1 cellular context compared by ENCODE assay signal in genomic region chr6:144063744-144064401, GRCh38.
TF ChIP-seq lines count a peak whose summit lies in the region.

No MANE protein-coding gene starts in this region.

TF ChIP-seq in HepG2, 621 proteins besides CTCF, POLR2A, EP300 and RAD21 (continued from another document and continues in another):
- TF ChIP-seq, protein P1, sequence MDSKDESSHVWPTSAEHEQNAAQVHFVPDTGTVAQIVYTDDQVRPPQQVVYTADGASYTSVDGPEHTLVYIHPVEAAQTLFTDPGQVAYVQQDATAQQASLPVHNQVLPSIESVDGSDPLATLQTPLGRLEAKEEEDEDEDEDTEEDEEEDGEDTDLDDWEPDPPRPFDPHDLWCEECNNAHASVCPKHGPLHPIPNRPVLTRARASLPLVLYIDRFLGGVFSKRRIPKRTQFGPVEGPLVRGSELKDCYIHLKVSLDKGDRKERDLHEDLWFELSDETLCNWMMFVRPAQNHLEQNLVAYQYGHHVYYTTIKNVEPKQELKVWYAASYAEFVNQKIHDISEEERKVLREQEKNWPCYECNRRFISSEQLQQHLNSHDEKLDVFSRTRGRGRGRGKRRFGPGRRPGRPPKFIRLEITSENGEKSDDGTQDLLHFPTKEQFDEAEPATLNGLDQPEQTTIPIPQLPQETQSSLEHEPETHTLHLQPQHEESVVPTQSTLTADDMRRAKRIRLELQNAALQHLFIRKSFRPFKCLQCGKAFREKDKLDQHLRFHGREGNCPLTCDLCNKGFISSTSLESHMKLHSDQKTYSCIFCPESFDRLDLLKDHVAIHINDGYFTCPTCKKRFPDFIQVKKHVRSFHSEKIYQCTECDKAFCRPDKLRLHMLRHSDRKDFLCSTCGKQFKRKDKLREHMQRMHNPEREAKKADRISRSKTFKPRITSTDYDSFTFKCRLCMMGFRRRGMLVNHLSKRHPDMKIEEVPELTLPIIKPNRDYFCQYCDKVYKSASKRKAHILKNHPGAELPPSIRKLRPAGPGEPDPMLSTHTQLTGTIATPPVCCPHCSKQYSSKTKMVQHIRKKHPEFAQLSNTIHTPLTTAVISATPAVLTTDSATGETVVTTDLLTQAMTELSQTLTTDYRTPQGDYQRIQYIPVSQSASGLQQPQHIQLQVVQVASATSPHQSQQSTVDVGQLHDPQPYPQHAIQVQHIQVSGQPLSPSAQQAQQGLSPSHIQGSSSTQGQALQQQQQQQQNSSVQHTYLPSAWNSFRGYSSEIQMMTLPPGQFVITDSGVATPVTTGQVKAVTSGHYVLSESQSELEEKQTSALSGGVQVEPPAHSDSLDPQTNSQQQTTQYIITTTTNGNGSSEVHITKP (CRISPR knock-in tag; IDR thresholded peaks at IDR 0.05; ENCODE audit: low read depth), result no peak
- TF ChIP-seq HDAC1 (CRISPR knock-in tag; IDR thresholded peaks at IDR 0.05) (peak; percentile 52), ZNF296 (CRISPR knock-in tag; conservative IDR thresholded peaks at IDR 0.05) (no peak), ZNF234 (CRISPR knock-in tag; conservative IDR thresholded peaks at IDR 0.05) (peak; percentile 49; the same call in 1 of the 2 replicates), SMYD3 (CRISPR knock-in tag; IDR thresholded peaks at IDR 0.05) (no peak), JUND (CRISPR knock-in tag; IDR thresholded peaks at IDR 0.05) (no peak), TMF1 (CRISPR knock-in tag; IDR thresholded peaks at IDR 0.05; ENCODE audit: low read depth) (no peak), HOXA3 (CRISPR knock-in tag; IDR thresholded peaks at IDR 0.05) (peak; percentile 73), PITX1 (CRISPR knock-in tag; IDR thresholded peaks at IDR 0.05) (0 out of 2 replicates have a peak, but pooled peaks have one; percentile 18), CREBL2 (CRISPR knock-in tag; IDR thresholded peaks at IDR 0.05; ENCODE audit: borderline replicate concordance) (no peak), SIN3A (IDR thresholded peaks at IDR 0.05; ENCODE audit: borderline replicate concordance, low read depth, low read length) (no peak), ZBTB7B (CRISPR knock-in tag; IDR thresholded peaks at IDR 0.05) (peak; percentile 46), ZNF230 (CRISPR knock-in tag; IDR thresholded peaks at IDR 0.05) (peak; percentile 71; the same call in 1 of the 2 replicates), ZNF546 (CRISPR knock-in tag; conservative IDR thresholded peaks at IDR 0.05) (no peak), ZNF674 (CRISPR knock-in tag; IDR thresholded peaks at IDR 0.05; ENCODE audit: low read depth) (no peak), EEA1 (CRISPR knock-in tag; IDR thresholded peaks at IDR 0.05; ENCODE audit: borderline replicate concordance) (peak; percentile 84; the same call in 1 of the 2 replicates), GATAD2A (CRISPR knock-in tag; IDR thresholded peaks at IDR 0.05) (no peak), HDAC6 (IDR thresholded peaks at IDR 0.05; ENCODE audit: low read depth, low read length) (no peak), ZFY (CRISPR knock-in tag; IDR thresholded peaks at IDR 0.05) (peak; percentile 33; the same call in 1 of the 2 replicates), ZNF530 (CRISPR knock-in tag; IDR thresholded peaks at IDR 0.05; ENCODE audit: low read depth) (no peak), ZNF317 (CRISPR knock-in tag; IDR thresholded peaks at IDR 0.05) (no peak), ZSCAN12 (CRISPR knock-in tag; IDR thresholded peaks at IDR 0.05) (no peak), KDM4B (CRISPR knock-in tag; IDR thresholded peaks at IDR 0.05) (no peak), MEIS1 (CRISPR knock-in tag; IDR thresholded peaks at IDR 0.05; ENCODE audit: borderline replicate concordance) (no peak), TEAD2 (CRISPR knock-in tag; IDR thresholded peaks at IDR 0.05) (no peak), FOXO1 (CRISPR knock-in tag; IDR thresholded peaks at IDR 0.05) (no peak), POGZ (CRISPR knock-in tag; IDR thresholded peaks at IDR 0.05) (peak; percentile 77; the same call in 1 of the 2 replicates), TFDP1 (CRISPR knock-in tag; IDR thresholded peaks at IDR 0.05; ENCODE audit: borderline replicate concordance) (peak; percentile 61), NFKB2 (CRISPR knock-in tag; IDR thresholded peaks at IDR 0.05; ENCODE audit: borderline replicate concordance) (peak; percentile 67; the same call in 1 of the 2 replicates), IRF2 (CRISPR knock-in tag; IDR thresholded peaks at IDR 0.05) (peak; percentile 22; the same call in 1 of the 2 replicates), ZNF597 (CRISPR knock-in tag; IDR thresholded peaks at IDR 0.05) (no peak), NFE2L1 (CRISPR knock-in tag; IDR thresholded peaks at IDR 0.05; ENCODE audit: borderline replicate concordance) (no peak), FIP1L1 (IDR thresholded peaks at IDR 0.05; ENCODE audit: borderline replicate concordance, insufficient read depth, low read depth, low read length) (no peak), TBP (CRISPR knock-in tag; IDR thresholded peaks at IDR 0.05) (no peak), ZNF766 (CRISPR knock-in tag; IDR thresholded peaks at IDR 0.05; ENCODE audit: borderline replicate concordance) (no peak), ADNP (CRISPR knock-in tag; IDR thresholded peaks at IDR 0.05) (no peak)
- TF ChIP-seq, protein P2, sequence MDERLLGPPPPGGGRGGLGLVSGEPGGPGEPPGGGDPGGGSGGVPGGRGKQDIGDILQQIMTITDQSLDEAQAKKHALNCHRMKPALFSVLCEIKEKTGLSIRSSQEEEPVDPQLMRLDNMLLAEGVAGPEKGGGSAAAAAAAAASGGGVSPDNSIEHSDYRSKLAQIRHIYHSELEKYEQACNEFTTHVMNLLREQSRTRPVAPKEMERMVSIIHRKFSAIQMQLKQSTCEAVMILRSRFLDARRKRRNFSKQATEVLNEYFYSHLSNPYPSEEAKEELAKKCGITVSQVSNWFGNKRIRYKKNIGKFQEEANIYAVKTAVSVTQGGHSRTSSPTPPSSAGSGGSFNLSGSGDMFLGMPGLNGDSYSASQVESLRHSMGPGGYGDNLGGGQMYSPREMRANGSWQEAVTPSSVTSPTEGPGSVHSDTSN (CRISPR knock-in tag; IDR thresholded peaks at IDR 0.05), result no peak
- TF ChIP-seq, protein P3, sequence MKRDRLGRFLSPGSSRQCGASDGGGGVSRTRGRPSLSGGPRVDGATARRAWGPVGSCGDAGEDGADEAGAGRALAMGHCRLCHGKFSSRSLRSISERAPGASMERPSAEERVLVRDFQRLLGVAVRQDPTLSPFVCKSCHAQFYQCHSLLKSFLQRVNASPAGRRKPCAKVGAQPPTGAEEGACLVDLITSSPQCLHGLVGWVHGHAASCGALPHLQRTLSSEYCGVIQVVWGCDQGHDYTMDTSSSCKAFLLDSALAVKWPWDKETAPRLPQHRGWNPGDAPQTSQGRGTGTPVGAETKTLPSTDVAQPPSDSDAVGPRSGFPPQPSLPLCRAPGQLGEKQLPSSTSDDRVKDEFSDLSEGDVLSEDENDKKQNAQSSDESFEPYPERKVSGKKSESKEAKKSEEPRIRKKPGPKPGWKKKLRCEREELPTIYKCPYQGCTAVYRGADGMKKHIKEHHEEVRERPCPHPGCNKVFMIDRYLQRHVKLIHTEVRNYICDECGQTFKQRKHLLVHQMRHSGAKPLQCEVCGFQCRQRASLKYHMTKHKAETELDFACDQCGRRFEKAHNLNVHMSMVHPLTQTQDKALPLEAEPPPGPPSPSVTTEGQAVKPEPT (CRISPR knock-in tag; IDR thresholded peaks at IDR 0.05; ENCODE audit: low read depth), result no peak
- TF ChIP-seq, protein P4, sequence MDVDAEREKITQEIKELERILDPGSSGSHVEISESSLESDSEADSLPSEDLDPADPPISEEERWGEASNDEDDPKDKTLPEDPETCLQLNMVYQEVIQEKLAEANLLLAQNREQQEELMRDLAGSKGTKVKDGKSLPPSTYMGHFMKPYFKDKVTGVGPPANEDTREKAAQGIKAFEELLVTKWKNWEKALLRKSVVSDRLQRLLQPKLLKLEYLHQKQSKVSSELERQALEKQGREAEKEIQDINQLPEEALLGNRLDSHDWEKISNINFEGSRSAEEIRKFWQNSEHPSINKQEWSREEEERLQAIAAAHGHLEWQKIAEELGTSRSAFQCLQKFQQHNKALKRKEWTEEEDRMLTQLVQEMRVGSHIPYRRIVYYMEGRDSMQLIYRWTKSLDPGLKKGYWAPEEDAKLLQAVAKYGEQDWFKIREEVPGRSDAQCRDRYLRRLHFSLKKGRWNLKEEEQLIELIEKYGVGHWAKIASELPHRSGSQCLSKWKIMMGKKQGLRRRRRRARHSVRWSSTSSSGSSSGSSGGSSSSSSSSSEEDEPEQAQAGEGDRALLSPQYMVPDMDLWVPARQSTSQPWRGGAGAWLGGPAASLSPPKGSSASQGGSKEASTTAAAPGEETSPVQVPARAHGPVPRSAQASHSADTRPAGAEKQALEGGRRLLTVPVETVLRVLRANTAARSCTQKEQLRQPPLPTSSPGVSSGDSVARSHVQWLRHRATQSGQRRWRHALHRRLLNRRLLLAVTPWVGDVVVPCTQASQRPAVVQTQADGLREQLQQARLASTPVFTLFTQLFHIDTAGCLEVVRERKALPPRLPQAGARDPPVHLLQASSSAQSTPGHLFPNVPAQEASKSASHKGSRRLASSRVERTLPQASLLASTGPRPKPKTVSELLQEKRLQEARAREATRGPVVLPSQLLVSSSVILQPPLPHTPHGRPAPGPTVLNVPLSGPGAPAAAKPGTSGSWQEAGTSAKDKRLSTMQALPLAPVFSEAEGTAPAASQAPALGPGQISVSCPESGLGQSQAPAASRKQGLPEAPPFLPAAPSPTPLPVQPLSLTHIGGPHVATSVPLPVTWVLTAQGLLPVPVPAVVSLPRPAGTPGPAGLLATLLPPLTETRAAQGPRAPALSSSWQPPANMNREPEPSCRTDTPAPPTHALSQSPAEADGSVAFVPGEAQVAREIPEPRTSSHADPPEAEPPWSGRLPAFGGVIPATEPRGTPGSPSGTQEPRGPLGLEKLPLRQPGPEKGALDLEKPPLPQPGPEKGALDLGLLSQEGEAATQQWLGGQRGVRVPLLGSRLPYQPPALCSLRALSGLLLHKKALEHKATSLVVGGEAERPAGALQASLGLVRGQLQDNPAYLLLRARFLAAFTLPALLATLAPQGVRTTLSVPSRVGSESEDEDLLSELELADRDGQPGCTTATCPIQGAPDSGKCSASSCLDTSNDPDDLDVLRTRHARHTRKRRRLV (CRISPR knock-in tag; IDR thresholded peaks at IDR 0.05), result no peak
- TF ChIP-seq, protein P5, sequence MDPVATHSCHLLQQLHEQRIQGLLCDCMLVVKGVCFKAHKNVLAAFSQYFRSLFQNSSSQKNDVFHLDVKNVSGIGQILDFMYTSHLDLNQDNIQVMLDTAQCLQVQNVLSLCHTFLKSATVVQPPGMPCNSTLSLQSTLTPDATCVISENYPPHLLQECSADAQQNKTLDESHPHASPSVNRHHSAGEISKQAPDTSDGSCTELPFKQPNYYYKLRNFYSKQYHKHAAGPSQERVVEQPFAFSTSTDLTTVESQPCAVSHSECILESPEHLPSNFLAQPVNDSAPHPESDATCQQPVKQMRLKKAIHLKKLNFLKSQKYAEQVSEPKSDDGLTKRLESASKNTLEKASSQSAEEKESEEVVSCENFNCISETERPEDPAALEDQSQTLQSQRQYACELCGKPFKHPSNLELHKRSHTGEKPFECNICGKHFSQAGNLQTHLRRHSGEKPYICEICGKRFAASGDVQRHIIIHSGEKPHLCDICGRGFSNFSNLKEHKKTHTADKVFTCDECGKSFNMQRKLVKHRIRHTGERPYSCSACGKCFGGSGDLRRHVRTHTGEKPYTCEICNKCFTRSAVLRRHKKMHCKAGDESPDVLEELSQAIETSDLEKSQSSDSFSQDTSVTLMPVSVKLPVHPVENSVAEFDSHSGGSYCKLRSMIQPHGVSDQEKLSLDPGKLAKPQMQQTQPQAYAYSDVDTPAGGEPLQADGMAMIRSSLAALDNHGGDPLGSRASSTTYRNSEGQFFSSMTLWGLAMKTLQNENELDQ (CRISPR knock-in tag; IDR thresholded peaks at IDR 0.05; ENCODE audit: borderline replicate concordance), result no peak
- TF ChIP-seq, protein P6, sequence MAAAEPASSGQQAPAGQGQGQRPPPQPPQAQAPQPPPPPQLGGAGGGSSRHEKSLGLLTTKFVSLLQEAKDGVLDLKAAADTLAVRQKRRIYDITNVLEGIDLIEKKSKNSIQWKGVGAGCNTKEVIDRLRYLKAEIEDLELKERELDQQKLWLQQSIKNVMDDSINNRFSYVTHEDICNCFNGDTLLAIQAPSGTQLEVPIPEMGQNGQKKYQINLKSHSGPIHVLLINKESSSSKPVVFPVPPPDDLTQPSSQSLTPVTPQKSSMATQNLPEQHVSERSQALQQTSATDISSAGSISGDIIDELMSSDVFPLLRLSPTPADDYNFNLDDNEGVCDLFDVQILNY (CRISPR knock-in tag; conservative IDR thresholded peaks at IDR 0.05), result 0 out of 2 replicates have a peak, but pooled peaks have one; percentile 23
- TF ChIP-seq, protein P7, sequence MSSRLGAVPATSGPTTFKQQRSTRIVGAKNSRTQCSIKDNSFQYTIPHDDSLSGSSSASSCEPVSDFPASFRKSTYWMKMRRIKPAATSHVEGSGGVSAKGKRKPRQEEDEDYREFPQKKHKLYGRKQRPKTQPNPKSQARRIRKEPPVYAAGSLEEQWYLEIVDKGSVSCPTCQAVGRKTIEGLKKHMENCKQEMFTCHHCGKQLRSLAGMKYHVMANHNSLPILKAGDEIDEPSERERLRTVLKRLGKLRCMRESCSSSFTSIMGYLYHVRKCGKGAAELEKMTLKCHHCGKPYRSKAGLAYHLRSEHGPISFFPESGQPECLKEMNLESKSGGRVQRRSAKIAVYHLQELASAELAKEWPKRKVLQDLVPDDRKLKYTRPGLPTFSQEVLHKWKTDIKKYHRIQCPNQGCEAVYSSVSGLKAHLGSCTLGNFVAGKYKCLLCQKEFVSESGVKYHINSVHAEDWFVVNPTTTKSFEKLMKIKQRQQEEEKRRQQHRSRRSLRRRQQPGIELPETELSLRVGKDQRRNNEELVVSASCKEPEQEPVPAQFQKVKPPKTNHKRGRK (CRISPR knock-in tag; IDR thresholded peaks at IDR 0.05), result no peak
- TF ChIP-seq, protein P8, sequence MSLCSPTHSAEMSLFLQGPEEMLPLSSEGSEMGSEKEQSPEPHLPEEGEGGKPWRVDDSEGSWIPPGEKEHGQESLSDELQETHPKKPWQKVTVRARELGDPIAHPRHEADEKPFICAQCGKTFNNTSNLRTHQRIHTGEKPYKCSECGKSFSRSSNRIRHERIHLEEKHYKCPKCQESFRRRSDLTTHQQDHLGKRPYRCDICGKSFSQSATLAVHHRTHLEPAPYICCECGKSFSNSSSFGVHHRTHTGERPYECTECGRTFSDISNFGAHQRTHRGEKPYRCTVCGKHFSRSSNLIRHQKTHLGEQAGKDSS (CRISPR knock-in tag; IDR thresholded peaks at IDR 0.05; ENCODE audit: borderline replicate concordance, low read depth), result 0 out of 2 replicates have a peak, but pooled peaks have one; percentile 11
